2 cellular contexts compared by ENCODE assay signal in genomic region chr1:150477320-150477719, GRCh38.
A peak's percentile ranks its signal among the peaks of the same experiment; 100 is the strongest.
TF ChIP-seq lines count a peak whose summit lies in the region.

No MANE protein-coding gene starts in this region.

TF ChIP-seq in A549, 52 proteins besides CTCF, POLR2A, EP300 and RAD21:
- TF ChIP-seq ZNF302 (CRISPR knock-in tag; IDR thresholded peaks at IDR 0.05) = no peak
- no peak for TF ChIP-seq BHLHE40 (IDR thresholded peaks at IDR 0.05; ENCODE audit: low read depth, low read length)
- no peak for TF ChIP-seq TFCP2L1 (CRISPR knock-in tag; IDR thresholded peaks at IDR 0.05)
- TF ChIP-seq SREBF2 (IDR thresholded peaks at IDR 0.05) = no peak
- TF ChIP-seq ELK1 (IDR thresholded peaks at IDR 0.05; ENCODE audit: low read depth, low read length) = no peak
- TF ChIP-seq EHMT2 (IDR thresholded peaks at IDR 0.05; ENCODE audit: low read depth) = no peak
- TF ChIP-seq FOSL2 (IDR thresholded peaks at IDR 0.05) = no peak
- TF ChIP-seq FOSL2 (CRISPR knock-in tag; IDR thresholded peaks at IDR 0.05) = no peak
- TF ChIP-seq TP53 (CRISPR knock-in tag; IDR thresholded peaks at IDR 0.05) = no peak
- no peak for TF ChIP-seq RARB (CRISPR knock-in tag; IDR thresholded peaks at IDR 0.05)
- TF ChIP-seq RCOR1 (IDR thresholded peaks at IDR 0.05; ENCODE audit: low read depth, low read length) = no peak
- TF ChIP-seq BCL3 (IDR thresholded peaks at IDR 0.05) = no peak
- TF ChIP-seq CBX8 (IDR thresholded peaks at IDR 0.05) = no peak
- TF ChIP-seq MAFK (IDR thresholded peaks at IDR 0.05; ENCODE audit: partially characterized antibody) = no peak
- no peak for TF ChIP-seq SMC3 (IDR thresholded peaks at IDR 0.05)
- no peak for TF ChIP-seq HES2 (IDR thresholded peaks at IDR 0.05)
- TF ChIP-seq HEYL (CRISPR knock-in tag; IDR thresholded peaks at IDR 0.05) = no peak
- no peak for TF ChIP-seq PBX3 (IDR thresholded peaks at IDR 0.05)
TF ChIP-seq in A549: peak in this region for 0.

TF ChIP-seq in H1, 55 proteins besides CTCF, POLR2A, EP300 and RAD21:
- TF ChIP-seq RXRA (IDR thresholded peaks at IDR 0.05; ENCODE audit: insufficient read depth, low read depth, low read length) = no peak
- TF ChIP-seq POLR2AphosphoS5 (IDR thresholded peaks at IDR 0.05; ENCODE audit: low read depth, low read length) = peak; percentile 43
